In the genomic region with DNA sequence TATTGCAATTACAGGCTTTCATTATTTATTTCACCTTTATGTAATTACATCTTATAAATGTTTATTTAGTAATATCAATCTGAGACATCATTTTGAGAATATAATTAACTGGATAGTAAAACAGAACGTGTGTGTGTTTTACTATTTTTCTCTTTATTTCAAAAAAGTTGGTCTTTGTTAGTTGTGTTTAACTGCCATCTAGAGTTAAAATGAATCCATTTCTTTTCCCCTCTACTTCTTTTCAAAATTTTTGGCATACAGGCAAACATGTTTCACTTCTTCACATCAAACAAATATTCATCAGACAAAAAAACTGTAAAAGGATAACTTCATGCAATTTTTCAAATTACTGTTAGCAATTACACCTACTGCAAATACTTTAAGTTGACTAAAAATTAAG, we compare ENCODE assay signal across 17 cellular contexts.
"Had no signal": no experiment of that assay in that cellular context is flagged by ENCODE, and none has a peak within 500 bp of the region (broad histone marks: within the 10 kb centered on the region; RNA-seq: fewer than 3 reads in every experiment).

No MANE protein-coding gene starts in this region.

- H3K36me3 Mint-ChIP-seq: immature natural killer cell had no signal

- H3K36me3 ChIP-seq: cardiac muscle cell, colonic mucosa, esophagus squamous epithelium, ovary, sigmoid colon, spleen, suprapubic skin, WERI-Rb-1 had no signal

- ATAC-seq: activated T-helper 17 cell treated with anti-CD3 and anti-CD28 coated beads, Interleukin-2, amount 50 U/mL, for 72 hours; left cardiac atrium had no signal

- H3K4me3 Mint-ChIP-seq: activated naive CD4-positive, alpha-beta T cell treated with anti-CD3 and anti-CD28 coated beads for 36 hours; activated T-helper 17 cell treated with anti-CD3 and anti-CD28 coated beads, Interleukin-2, amount 50 U/mL, for 72 hours; immature natural killer cell; stimulated activated naive CD8-positive, alpha-beta T cell treated with anti-CD3 and anti-CD28 coated beads, Interleukin-15, Interleukin-2, amounts not matched to agents 100 ng/mL and 50 ng/mL, for 24 hours had no signal

- DNase-seq: activated CD4-positive, alpha-beta T cell treated with anti-CD3 and anti-CD28 coated beads, Interleukin-2, amount 50 U/mL, for 48 hours; activated naive CD4-positive, alpha-beta T cell treated with anti-CD3 and anti-CD28 coated beads for 36 hours; colonic mucosa; esophagus squamous epithelium; foreskin fibroblast; immature natural killer cell; left cardiac atrium; ovary; sigmoid colon; spleen; T1000; trophoblast cell; WERI-Rb-1 had no signal

- H3K27me3 ChIP-seq: cardiac muscle cell, colonic mucosa, esophagus squamous epithelium, ovary, sigmoid colon, suprapubic skin had no signal

- H3K4me1 ChIP-seq: colonic mucosa, esophagus squamous epithelium, sigmoid colon, spleen, suprapubic skin had no signal

- H3K9me3 ChIP-seq: colonic mucosa, esophagus squamous epithelium, ovary, sigmoid colon, spleen, suprapubic skin had no signal

- H3K4me1 Mint-ChIP-seq: immature natural killer cell had no signal

- H3K27ac ChIP-seq: cardiac muscle cell, colonic mucosa, esophagus squamous epithelium, ovary, sigmoid colon, spleen, suprapubic skin, WERI-Rb-1 had no signal

- H3K4me3 ChIP-seq: cardiac muscle cell, colonic mucosa, esophagus squamous epithelium, ovary, sigmoid colon, spleen, suprapubic skin had no signal

- H3K27ac Mint-ChIP-seq: activated naive CD4-positive, alpha-beta T cell treated with anti-CD3 and anti-CD28 coated beads for 36 hours; activated T-helper 17 cell treated with anti-CD3 and anti-CD28 coated beads, Interleukin-2, amount 50 U/mL, for 72 hours; immature natural killer cell; stimulated activated naive CD8-positive, alpha-beta T cell treated with anti-CD3 and anti-CD28 coated beads, Interleukin-15, Interleukin-2, amounts not matched to agents 100 ng/mL and 50 ng/mL, for 24 hours had no signal
